In genomic region chr19:10876459-10877240, GRCh38 we compare ENCODE assay signal across 9 cellular contexts. TPM values are rescaled to one million over a fixed set of nuclear protein-coding genes. Genes with fewer than 3 reads are reported as not detected.
DNase-seq lines count a peak whose midpoint lies in the region; ATAC-seq and TF ChIP-seq lines count a peak whose summit lies in the region.
"Had no signal": no experiment of that assay in that cellular context is flagged by ENCODE, and none has a peak within 500 bp of the region (broad histone marks: within the 10 kb centered on the region; RNA-seq: fewer than 3 reads in every experiment).

No MANE protein-coding gene starts in this region.

- peak; percentile 58 for ATAC-seq in HG03103 (IDR thresholded peaks at IDR 0.05; ENCODE audit: low read depth, unreplicated experiment)

- H3K4me1 Mint-ChIP-seq in activated CD4-positive, alpha-beta memory T cell treated with anti-CD3 and anti-CD28 coated beads for 36 hours (ENCODE audit: low read depth), result peaks cover 38% of the 10 kb centered on the region
- peaks cover 44% of the 10 kb centered on the region for H3K4me1 Mint-ChIP-seq in activated CD4-positive, alpha-beta memory T cell treated with anti-CD3 and anti-CD28 coated beads, Interleukin-2, amount 10 ng/mL, durations not matched to agents 7 days and 5 days
- H3K4me1 Mint-ChIP-seq in endothelial cell (ENCODE audit: unreplicated experiment), result peaks cover 14% of the 10 kb centered on the region

- no peak overlapping the region for H3K4me3 ChIP-seq in colonic mucosa
- H3K4me3 ChIP-seq: SJSA1 had no signal

- no peaks in the 10 kb centered on the region for H3K36me3 ChIP-seq in colonic mucosa

- no peak overlapping the region for H3K9ac ChIP-seq in colonic mucosa (ENCODE audit: low read depth in 2 of 2, low read length in 2 of 2)

- peaks cover 9% of the 10 kb centered on the region for H3K36me3 Mint-ChIP-seq in activated CD4-positive, alpha-beta memory T cell treated with anti-CD3 and anti-CD28 coated beads for 36 hours
- H3K36me3 Mint-ChIP-seq in activated CD4-positive, alpha-beta memory T cell treated with anti-CD3 and anti-CD28 coated beads, Interleukin-2, amount 10 ng/mL, durations not matched to agents 7 days and 5 days (ENCODE audit: low read depth), result peaks cover 8% of the 10 kb centered on the region
- no peaks in the 10 kb centered on the region for H3K36me3 Mint-ChIP-seq in endothelial cell (ENCODE audit: low read depth, unreplicated experiment)

- H3K27me3 Mint-ChIP-seq in activated CD4-positive, alpha-beta memory T cell treated with anti-CD3 and anti-CD28 coated beads for 36 hours, result no peaks in the 10 kb centered on the region
- no peaks in the 10 kb centered on the region for H3K27me3 Mint-ChIP-seq in activated CD4-positive, alpha-beta memory T cell treated with anti-CD3 and anti-CD28 coated beads, Interleukin-2, amount 10 ng/mL, durations not matched to agents 7 days and 5 days
- peaks cover 7% of the 10 kb centered on the region for H3K27me3 Mint-ChIP-seq in endothelial cell (ENCODE audit: unreplicated experiment)

- H3K27ac Mint-ChIP-seq in activated CD4-positive, alpha-beta memory T cell treated with anti-CD3 and anti-CD28 coated beads for 36 hours, result peak overlapping the region; percentile 52
- no peak overlapping the region for H3K27ac Mint-ChIP-seq in activated CD4-positive, alpha-beta memory T cell treated with anti-CD3 and anti-CD28 coated beads, Interleukin-2, amount 10 ng/mL, durations not matched to agents 7 days and 5 days
- H3K27ac Mint-ChIP-seq in endothelial cell (ENCODE audit: unreplicated experiment), result peak overlapping the region; percentile 9

- H3K4me3 Mint-ChIP-seq in activated CD4-positive, alpha-beta memory T cell treated with anti-CD3 and anti-CD28 coated beads for 36 hours, result no peak overlapping the region
- H3K4me3 Mint-ChIP-seq in activated CD4-positive, alpha-beta memory T cell treated with anti-CD3 and anti-CD28 coated beads, Interleukin-2, amount 10 ng/mL, durations not matched to agents 7 days and 5 days, result no peak overlapping the region
- no peak overlapping the region for H3K4me3 Mint-ChIP-seq in endothelial cell (ENCODE audit: unreplicated experiment)

- H3K27me3 ChIP-seq in colonic mucosa, result no peaks in the 10 kb centered on the region
- H3K27me3 ChIP-seq: SJSA1 had no signal

- no peaks in the 10 kb centered on the region for H3K9me3 ChIP-seq in colonic mucosa
- H3K9me3 ChIP-seq: SJSA1 had no signal

- H3K27ac ChIP-seq in temporal lobe (ENCODE audit: low read depth, low read length), result peak overlapping the region; percentile 36
- no peak overlapping the region for H3K27ac ChIP-seq in colonic mucosa
- H3K27ac ChIP-seq: SJSA1 had no signal

- H3K4me1 ChIP-seq in colonic mucosa, result peaks cover 9% of the 10 kb centered on the region

- CTCF ChIA-PET in activated CD4-positive, alpha-beta memory T cell treated with anti-CD3 and anti-CD28 coated beads for 36 hours (lab: Charles Lee), result interaction anchor here (1.7 to 2.7 kb wide), 2 partner anchors 13 to 16 kb away, joined by 3 to 16 read pairs; no protein-coding TSS in a partner anchor
- CTCF ChIA-PET in activated CD4-positive, alpha-beta memory T cell treated with anti-CD3 and anti-CD28 coated beads, Interleukin-2, amount 10 ng/mL, durations not matched to agents 7 days and 5 days (lab: Charles Lee), result interaction anchor here (0.6 to 2.0 kb wide), 3 partner anchors 12 to 57 kb away, joined by 3 to 4 read pairs (median 3); no protein-coding TSS in a partner anchor

- TF ChIP-seq CTCF in endothelial cell (IDR thresholded peaks at IDR 0.05; ENCODE audit: unreplicated experiment) (no peak), colonic mucosa (IDR thresholded peaks at IDR 0.05) (no peak)

- DNase-seq in activated CD4-positive, alpha-beta memory T cell treated with anti-CD3 and anti-CD28 coated beads for 36 hours, result peak; percentile 40
- no peak for DNase-seq in activated CD4-positive, alpha-beta memory T cell treated with anti-CD3 and anti-CD28 coated beads, Interleukin-2, amount 10 ng/mL, durations not matched to agents 7 days and 5 days
- DNase-seq in endothelial cell (ENCODE audit: low spot score) (no peak), cerebellum (ENCODE audit: low spot score) (no peak), DMS79 (lab: John Stamatoyannopoulos, UW) (no peak), colonic mucosa (no peak)

- intact Hi-C loops in activated CD4-positive, alpha-beta memory T cell treated with anti-CD3 and anti-CD28 coated beads for 36 hours (cut with micrococcal nuclease), result no loop called here
- intact Hi-C loops in colonic mucosa (cut with DNase I), result no loop called here

- POLR2A ChIA-PET in activated CD4-positive, alpha-beta memory T cell treated with anti-CD3 and anti-CD28 coated beads for 36 hours (lab: Charles Lee), result no interaction called here
- POLR2A ChIA-PET in activated CD4-positive, alpha-beta memory T cell treated with anti-CD3 and anti-CD28 coated beads, Interleukin-2, amount 10 ng/mL, durations not matched to agents 7 days and 5 days (lab: Charles Lee), result no interaction called here

- H3K9me3 Mint-ChIP-seq in activated CD4-positive, alpha-beta memory T cell treated with anti-CD3 and anti-CD28 coated beads for 36 hours, result no peaks in the 10 kb centered on the region
- H3K9me3 Mint-ChIP-seq in activated CD4-positive, alpha-beta memory T cell treated with anti-CD3 and anti-CD28 coated beads, Interleukin-2, amount 10 ng/mL, durations not matched to agents 7 days and 5 days, result no peaks in the 10 kb centered on the region
- no peaks in the 10 kb centered on the region for H3K9me3 Mint-ChIP-seq in endothelial cell (ENCODE audit: unreplicated experiment)

RNA-seq across cellular contexts. Expression of gene CARM1, which starts 5.3 kb away (rescaled TPM):
- 10 to 100 TPM; 75.0 to 78.3 TPM for total RNA-seq in activated CD4-positive, alpha-beta memory T cell treated with anti-CD3 and anti-CD28 coated beads for 36 hours
- total RNA-seq in activated CD4-positive, alpha-beta memory T cell treated with anti-CD3 and anti-CD28 coated beads, Interleukin-2, amount 10 ng/mL, durations not matched to agents 7 days and 5 days, result 10 to 100 TPM; 39.3 to 40.2 TPM
- 63.2 TPM for total RNA-seq in endothelial cell (ENCODE audit: unreplicated experiment)
- total RNA-seq in temporal lobe, result 17.9 TPM
- total RNA-seq in cerebellum, result 26.0 TPM
- 10 to 100 TPM; 53.3 to 75.9 TPM for total RNA-seq in colonic mucosa

RNA-seq across cellular contexts. Expression of gene C19orf38, which starts 28.4 kb away (rescaled TPM):
- 1 to 10 TPM; 1.4 to 1.7 TPM for total RNA-seq in activated CD4-positive, alpha-beta memory T cell treated with anti-CD3 and anti-CD28 coated beads for 36 hours
- total RNA-seq in activated CD4-positive, alpha-beta memory T cell treated with anti-CD3 and anti-CD28 coated beads, Interleukin-2, amount 10 ng/mL, durations not matched to agents 7 days and 5 days, result 1 to 10 TPM; 1.1 to 1.8 TPM
- total RNA-seq in endothelial cell (ENCODE audit: unreplicated experiment), result not detected
- not detected for total RNA-seq in temporal lobe
- total RNA-seq in cerebellum, result 0.54 TPM
- total RNA-seq in colonic mucosa, result 1 to 10 TPM in 1 of 2 donors, under 1 TPM in 1; 0.77 to 1.5 TPM
- total RNA-seq: SJSA1 had no signal

RNA-seq across cellular contexts. Expression of gene TMED1, which starts 40.6 kb away (rescaled TPM):
- total RNA-seq in activated CD4-positive, alpha-beta memory T cell treated with anti-CD3 and anti-CD28 coated beads for 36 hours, result 10 to 100 TPM; 18.8 to 19.1 TPM
- 10 to 100 TPM; 15.7 to 17.3 TPM for total RNA-seq in activated CD4-positive, alpha-beta memory T cell treated with anti-CD3 and anti-CD28 coated beads, Interleukin-2, amount 10 ng/mL, durations not matched to agents 7 days and 5 days
- total RNA-seq in endothelial cell (ENCODE audit: unreplicated experiment) (22.1 TPM), temporal lobe (8.1 TPM), cerebellum (8.0 TPM), colonic mucosa (10 to 100 TPM; 21.2 to 22.5 TPM)

RNA-seq across cellular contexts. Expression of gene YIPF2, which starts 51.8 kb away (rescaled TPM):
- total RNA-seq in activated CD4-positive, alpha-beta memory T cell treated with anti-CD3 and anti-CD28 coated beads for 36 hours, result 10 to 100 TPM; 25.6 to 28.4 TPM
- 10 to 100 TPM; 23.8 to 26.0 TPM for total RNA-seq in activated CD4-positive, alpha-beta memory T cell treated with anti-CD3 and anti-CD28 coated beads, Interleukin-2, amount 10 ng/mL, durations not matched to agents 7 days and 5 days
- total RNA-seq in endothelial cell (ENCODE audit: unreplicated experiment) (51.4 TPM), temporal lobe (17.9 TPM), cerebellum (30.0 TPM), colonic mucosa (10 to 100 TPM; 64.4 to 71.3 TPM)

RNA-seq across cellular contexts. Expression of gene TIMM29, which starts 52.0 kb away (rescaled TPM):
- total RNA-seq in activated CD4-positive, alpha-beta memory T cell treated with anti-CD3 and anti-CD28 coated beads for 36 hours, result 10 to 100 TPM; 15.6 to 16.4 TPM
- total RNA-seq in activated CD4-positive, alpha-beta memory T cell treated with anti-CD3 and anti-CD28 coated beads, Interleukin-2, amount 10 ng/mL, durations not matched to agents 7 days and 5 days, result 10 to 100 TPM; 24.3 to 25.7 TPM
- total RNA-seq in endothelial cell (ENCODE audit: unreplicated experiment) (18.3 TPM), temporal lobe (23.8 TPM), cerebellum (18.7 TPM), colonic mucosa (10 to 100 TPM; 25.5 to 31.5 TPM)
